27 cellular contexts compared by ENCODE assay signal in the genomic region with DNA sequence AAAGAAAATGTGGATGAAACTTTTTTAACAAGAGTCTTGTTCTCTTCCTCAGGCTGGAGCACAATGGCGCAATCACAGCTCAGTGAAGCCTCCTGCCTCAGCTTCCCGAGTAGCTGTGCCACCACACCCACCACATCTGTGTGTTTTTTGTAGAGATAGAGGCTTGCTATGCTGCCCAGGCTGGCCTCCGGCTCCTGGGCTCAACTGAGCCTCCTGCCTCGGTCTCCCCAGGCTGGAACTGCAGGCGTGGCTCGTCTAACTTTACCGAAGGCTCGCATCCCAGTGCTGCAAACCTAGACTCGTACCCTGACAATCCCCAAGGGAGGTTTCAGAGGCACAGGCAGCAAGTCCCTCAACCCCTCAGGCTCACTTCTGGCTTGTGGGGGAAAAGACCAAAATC. TPM values are rescaled to one million over a fixed set of nuclear protein-coding genes. Genes with fewer than 3 reads are reported as not detected.
"Had no signal": no experiment of that assay in that cellular context is flagged by ENCODE, and none has a peak within 500 bp of the region (broad histone marks: within the 10 kb centered on the region; RNA-seq: fewer than 3 reads in every experiment).

No MANE protein-coding gene starts in this region.

- FAIRE-seq: astrocyte, endometrium, kidney had no signal

- H3K27me3 ChIP-seq: breast epithelium, gastrocnemius medialis, heart left ventricle, ovary, suprapubic skin, transverse colon, vagina had no signal

- H3K4me3 ChIP-seq: breast epithelium, coronary artery, gastrocnemius medialis, heart left ventricle, lung, ovary, psoas muscle, skin epidermis, suprapubic skin, transverse colon, vagina had no signal

- H3K27me3 Mint-ChIP-seq: activated CD4-positive, alpha-beta T cell treated with anti-CD3 and anti-CD28 coated beads, Interleukin-2, amount 10 ng/mL, durations not matched to agents 24 days and 14 days; activated CD8-positive, alpha-beta T cell treated with anti-CD3 and anti-CD28 coated beads for 36 hours; stimulated activated naive CD8-positive, alpha-beta T cell treated with anti-CD3 and anti-CD28 coated beads, Interleukin-15, amount 100 ng/mL, for 72 hours had no signal

- H3K36me3 ChIP-seq: breast epithelium, ovary had no signal

- H3K4me1 ChIP-seq: breast epithelium, transverse colon had no signal

- DNase-seq: activated CD4-positive, alpha-beta T cell treated with anti-CD3 and anti-CD28 coated beads, Interleukin-2, amount 10 ng/mL, durations not matched to agents 24 days and 14 days; activated CD8-positive, alpha-beta T cell treated with anti-CD3 and anti-CD28 coated beads for 36 hours; activated naive CD4-positive, alpha-beta T cell treated with anti-CD3 and anti-CD28 coated beads for 36 hours; activated T-cell treated with anti-CD3 and anti-CD28 coated beads, Interleukin-2, amount 50 U/mL, for 1 hour; gastrocnemius medialis; heart left ventricle; kidney; natural killer cell; ovary; psoas muscle; right cardiac atrium; stimulated activated CD4-positive, alpha-beta T cell treated with anti-CD3 and anti-CD28 coated beads, Interleukin-15, amount 100 ng/mL, for 24 hours; stimulated activated CD4-positive, alpha-beta T cell treated with anti-CD3 and anti-CD28 coated beads, Interleukin-2, amount 100 ng/mL, for 48 hours; stimulated activated naive CD8-positive, alpha-beta T cell treated with anti-CD3 and anti-CD28 coated beads, Interleukin-15, amount 100 ng/mL, for 72 hours; T-helper 1 cell; T1000; transverse colon had no signal

- H3K4me3 Mint-ChIP-seq: activated CD4-positive, alpha-beta T cell treated with anti-CD3 and anti-CD28 coated beads, Interleukin-2, amount 10 ng/mL, durations not matched to agents 24 days and 14 days; activated CD8-positive, alpha-beta T cell treated with anti-CD3 and anti-CD28 coated beads for 36 hours; activated naive CD4-positive, alpha-beta T cell treated with anti-CD3 and anti-CD28 coated beads for 36 hours; natural killer cell; stimulated activated naive CD8-positive, alpha-beta T cell treated with anti-CD3 and anti-CD28 coated beads, Interleukin-15, amount 100 ng/mL, for 72 hours had no signal

- ATAC-seq: activated CD8-positive, alpha-beta T cell treated with anti-CD3 and anti-CD28 coated beads for 36 hours; esophagus mucosa; gastrocnemius medialis; heart left ventricle; left lobe of liver; natural killer cell; psoas muscle; right cardiac atrium; stimulated activated naive CD8-positive, alpha-beta T cell treated with anti-CD3 and anti-CD28 coated beads, Interleukin-15, amount 100 ng/mL, for 72 hours had no signal

- H3K27ac ChIP-seq: breast epithelium, coronary artery, gastrocnemius medialis, heart left ventricle, ovary, psoas muscle, skin epidermis, suprapubic skin, transverse colon, vagina had no signal

- H3K36me3 Mint-ChIP-seq: natural killer cell had no signal

- H3K27ac Mint-ChIP-seq: activated CD4-positive, alpha-beta T cell treated with anti-CD3 and anti-CD28 coated beads, Interleukin-2, amount 10 ng/mL, durations not matched to agents 24 days and 14 days; activated CD8-positive, alpha-beta T cell treated with anti-CD3 and anti-CD28 coated beads for 36 hours; activated naive CD4-positive, alpha-beta T cell treated with anti-CD3 and anti-CD28 coated beads for 36 hours; natural killer cell had no signal

- H3K9me3 ChIP-seq: breast epithelium, gastrocnemius medialis, heart left ventricle, ovary, psoas muscle, suprapubic skin, transverse colon, vagina had no signal

- H3K9me3 Mint-ChIP-seq: activated CD4-positive, alpha-beta T cell treated with anti-CD3 and anti-CD28 coated beads, Interleukin-2, amount 10 ng/mL, durations not matched to agents 24 days and 14 days; activated CD8-positive, alpha-beta T cell treated with anti-CD3 and anti-CD28 coated beads for 36 hours; activated naive CD4-positive, alpha-beta T cell treated with anti-CD3 and anti-CD28 coated beads for 36 hours; natural killer cell; stimulated activated naive CD8-positive, alpha-beta T cell treated with anti-CD3 and anti-CD28 coated beads, Interleukin-15, amount 100 ng/mL, for 72 hours had no signal

RNA-seq across cellular contexts. Expression of a gene that starts 19.8 kb away (rescaled TPM):
- total RNA-seq: activated CD4-positive, alpha-beta T cell treated with anti-CD3 and anti-CD28 coated beads, Interleukin-2, amount 10 ng/mL, durations not matched to agents 24 days and 14 days; activated naive CD4-positive, alpha-beta T cell treated with anti-CD3 and anti-CD28 coated beads for 36 hours; esophagus mucosa had no signal
